2 cellular contexts compared by ENCODE assay signal in genomic region chr18:45207328-45207727, GRCh38.
A peak's percentile ranks its signal among the peaks of the same experiment; 100 is the strongest.
TF ChIP-seq lines count a peak whose summit lies in the region.

No MANE protein-coding gene starts in this region.

TF ChIP-seq in HepG2, 621 proteins besides CTCF, POLR2A, EP300 and RAD21 (continued from another document):
- TF ChIP-seq ZNF562 (CRISPR knock-in tag; IDR thresholded peaks at IDR 0.05; ENCODE audit: borderline replicate concordance) (no peak), PCBP2 (optimal IDR thresholded peaks at IDR 0.05; ENCODE audit: low read depth, low read length, poor library complexity, severe bottlenecking) (peak; percentile 75), HNRNPK (IDR thresholded peaks at IDR 0.05; ENCODE audit: low read depth, low read length, poor library complexity, severe bottlenecking) (peak; percentile 74), RCOR2 (CRISPR knock-in tag; IDR thresholded peaks at IDR 0.05) (no peak), REPIN1 (CRISPR knock-in tag; IDR thresholded peaks at IDR 0.05; ENCODE audit: borderline replicate concordance, low read depth) (no peak), NFKB2 (CRISPR knock-in tag; IDR thresholded peaks at IDR 0.05; ENCODE audit: borderline replicate concordance) (no peak)
TF ChIP-seq in HepG2: peak in this region for 2.

TF ChIP-seq in WTC11, 78 proteins besides CTCF, POLR2A, EP300 and RAD21 (continued from another document):
- TF ChIP-seq ZMAT4 (CRISPR knock-in tag; IDR thresholded peaks at IDR 0.05) (no peak), ZNF423 (CRISPR knock-in tag; IDR thresholded peaks at IDR 0.05) (no peak)
- TF ChIP-seq, protein P1, sequence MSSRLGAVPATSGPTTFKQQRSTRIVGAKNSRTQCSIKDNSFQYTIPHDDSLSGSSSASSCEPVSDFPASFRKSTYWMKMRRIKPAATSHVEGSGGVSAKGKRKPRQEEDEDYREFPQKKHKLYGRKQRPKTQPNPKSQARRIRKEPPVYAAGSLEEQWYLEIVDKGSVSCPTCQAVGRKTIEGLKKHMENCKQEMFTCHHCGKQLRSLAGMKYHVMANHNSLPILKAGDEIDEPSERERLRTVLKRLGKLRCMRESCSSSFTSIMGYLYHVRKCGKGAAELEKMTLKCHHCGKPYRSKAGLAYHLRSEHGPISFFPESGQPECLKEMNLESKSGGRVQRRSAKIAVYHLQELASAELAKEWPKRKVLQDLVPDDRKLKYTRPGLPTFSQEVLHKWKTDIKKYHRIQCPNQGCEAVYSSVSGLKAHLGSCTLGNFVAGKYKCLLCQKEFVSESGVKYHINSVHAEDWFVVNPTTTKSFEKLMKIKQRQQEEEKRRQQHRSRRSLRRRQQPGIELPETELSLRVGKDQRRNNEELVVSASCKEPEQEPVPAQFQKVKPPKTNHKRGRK (CRISPR knock-in tag; IDR thresholded peaks at IDR 0.05; ENCODE audit: borderline replicate concordance) = peak; percentile 22; the same call in 1 of the 2 replicates
